In the genomic region with DNA sequence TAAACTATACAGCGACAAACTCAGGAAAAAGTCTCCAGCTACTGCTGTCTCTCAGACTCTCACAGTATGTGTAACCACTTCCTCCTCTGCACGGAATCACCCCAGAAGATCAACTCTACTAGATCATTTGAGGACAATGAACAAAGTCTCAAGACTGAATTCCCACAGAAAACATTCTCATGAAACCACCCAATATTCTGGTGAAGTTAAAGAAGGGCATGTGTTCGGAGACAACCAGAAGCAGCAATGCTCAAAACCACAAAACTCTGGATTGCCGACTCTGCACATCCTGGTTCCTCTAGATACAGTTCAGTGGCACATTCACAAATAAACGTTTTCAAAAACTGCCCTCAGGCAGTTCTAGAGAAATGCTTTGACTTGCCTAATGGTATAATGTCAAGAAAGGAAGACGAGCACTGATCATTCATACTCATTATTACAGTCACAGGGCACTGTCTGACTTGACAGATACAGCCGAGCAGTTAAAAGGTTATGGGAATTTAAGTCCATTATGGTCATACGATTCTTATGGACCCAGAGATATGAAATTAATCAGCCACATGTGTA, we compare ENCODE assay signal across 8 cellular contexts.
DNase-seq lines count a peak whose midpoint lies in the region; ATAC-seq and TF ChIP-seq lines count a peak whose summit lies in the region.

No MANE protein-coding gene starts in this region.

- DNase-seq in Right ventricle myocardium inferior (ENCODE audit: missing footprints) (no peak), right atrium auricular region (ENCODE audit: low spot score) (no peak), astrocyte of the spinal cord (ENCODE audit: low read depth, low spot score) (peak; percentile 81), midbrain (lab: John Stamatoyannopoulos, UW) (peak; percentile 55), SK-N-DZ (ENCODE audit: low spot score) (no peak), NCI-H82 (lab: John Stamatoyannopoulos, UW) (no peak)

- H3K4me1 ChIP-seq in right atrium auricular region: peaks cover 0 to 18% of the 10 kb centered on the region in 2 donors

- intact Hi-C loops in Right ventricle myocardium inferior (cut with DNase I): no loop called here

- ATAC-seq in Right ventricle myocardium inferior (peak; percentile 79), HG03045 (IDR thresholded peaks at IDR 0.05; ENCODE audit: unreplicated experiment) (peak; percentile 94)

- H3K4me3 ChIP-seq in right atrium auricular region (no peak overlapping the region), astrocyte of the spinal cord (ENCODE audit: low read depth, low read length) (no peak overlapping the region)

- no peaks in the 10 kb centered on the region for H3K9me3 ChIP-seq in right atrium auricular region

- no peaks in the 10 kb centered on the region for H3K27me3 ChIP-seq in right atrium auricular region

- H3K27ac ChIP-seq in right atrium auricular region: no peak overlapping the region

- in situ Hi-C loops in astrocyte of the spinal cord (cut with HindIII; ENCODE audit: low sequenced_read_pairs): no loop called here

- TF ChIP-seq CTCF in right atrium auricular region (IDR thresholded peaks at IDR 0.05) (no peak), astrocyte of the spinal cord (IDR thresholded peaks at IDR 0.05; ENCODE audit: low read depth, low read length) (no peak)

- no peaks in the 10 kb centered on the region for H3K36me3 ChIP-seq in right atrium auricular region

TF ChIP-seq in PFSK-1, 5 proteins besides CTCF, POLR2A, EP300 and RAD21:
- TF ChIP-seq, protein P1, sequence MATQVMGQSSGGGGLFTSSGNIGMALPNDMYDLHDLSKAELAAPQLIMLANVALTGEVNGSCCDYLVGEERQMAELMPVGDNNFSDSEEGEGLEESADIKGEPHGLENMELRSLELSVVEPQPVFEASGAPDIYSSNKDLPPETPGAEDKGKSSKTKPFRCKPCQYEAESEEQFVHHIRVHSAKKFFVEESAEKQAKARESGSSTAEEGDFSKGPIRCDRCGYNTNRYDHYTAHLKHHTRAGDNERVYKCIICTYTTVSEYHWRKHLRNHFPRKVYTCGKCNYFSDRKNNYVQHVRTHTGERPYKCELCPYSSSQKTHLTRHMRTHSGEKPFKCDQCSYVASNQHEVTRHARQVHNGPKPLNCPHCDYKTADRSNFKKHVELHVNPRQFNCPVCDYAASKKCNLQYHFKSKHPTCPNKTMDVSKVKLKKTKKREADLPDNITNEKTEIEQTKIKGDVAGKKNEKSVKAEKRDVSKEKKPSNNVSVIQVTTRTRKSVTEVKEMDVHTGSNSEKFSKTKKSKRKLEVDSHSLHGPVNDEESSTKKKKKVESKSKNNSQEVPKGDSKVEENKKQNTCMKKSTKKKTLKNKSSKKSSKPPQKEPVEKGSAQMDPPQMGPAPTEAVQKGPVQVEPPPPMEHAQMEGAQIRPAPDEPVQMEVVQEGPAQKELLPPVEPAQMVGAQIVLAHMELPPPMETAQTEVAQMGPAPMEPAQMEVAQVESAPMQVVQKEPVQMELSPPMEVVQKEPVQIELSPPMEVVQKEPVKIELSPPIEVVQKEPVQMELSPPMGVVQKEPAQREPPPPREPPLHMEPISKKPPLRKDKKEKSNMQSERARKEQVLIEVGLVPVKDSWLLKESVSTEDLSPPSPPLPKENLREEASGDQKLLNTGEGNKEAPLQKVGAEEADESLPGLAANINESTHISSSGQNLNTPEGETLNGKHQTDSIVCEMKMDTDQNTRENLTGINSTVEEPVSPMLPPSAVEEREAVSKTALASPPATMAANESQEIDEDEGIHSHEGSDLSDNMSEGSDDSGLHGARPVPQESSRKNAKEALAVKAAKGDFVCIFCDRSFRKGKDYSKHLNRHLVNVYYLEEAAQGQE (IDR thresholded peaks at IDR 0.05; ENCODE audit: insufficient read depth in 1 of 2, low read depth in 2 of 2, low read length in 2 of 2): no peak
- TF ChIP-seq SIN3A (IDR thresholded peaks at IDR 0.05; ENCODE audit: borderline replicate concordance, insufficient read depth, low read length): 0 out of 2 replicates have a peak, but pooled peaks have one; percentile 21
- TF ChIP-seq POLR2AphosphoS5 (IDR thresholded peaks at IDR 0.05; ENCODE audit: low read depth, low read length): no peak

Comparison
In these comparisons a context has a peak if more than half of its experiments do, and no peak if none do; other contexts are left out.
1. DNase-seq: peak in astrocyte of the spinal cord (single experiment) and midbrain (single experiment); none in Right ventricle myocardium inferior (single experiment), right atrium auricular region (single experiment), SK-N-DZ (single experiment) and NCI-H82 (single experiment).